ENCODE assay signal across 1 cellular context in genomic region chr15:26615188-26615926, GRCh38.
TF ChIP-seq lines count a peak whose summit lies in the region.

No MANE protein-coding gene starts in this region.

TF ChIP-seq in GM23338, 12 proteins besides CTCF, POLR2A, EP300 and RAD21 (continued from another document):
- TF ChIP-seq ZNF462 (CRISPR knock-in tag; IDR thresholded peaks at IDR 0.05) (no peak), POLR2AphosphoS5 (IDR thresholded peaks at IDR 0.05; ENCODE audit: low read depth) (no peak)
